In genomic region chr7:104890216-104890615, GRCh38 we compare ENCODE assay signal across 30 cellular contexts.
"Had no signal": no experiment of that assay in that cellular context is flagged by ENCODE, and none has a peak within 500 bp of the region (broad histone marks: within the 10 kb centered on the region; RNA-seq: fewer than 3 reads in every experiment).

No MANE protein-coding gene starts in this region.

- FAIRE-seq: astrocyte, bronchial epithelial cell had no signal

- H3K36me3 ChIP-seq: brain microvascular endothelial cell, esophagus muscularis mucosa, gastrocnemius medialis, heart left ventricle had no signal

- H3K27me3 Mint-ChIP-seq: activated naive CD8-positive, alpha-beta T cell; dendritic cell treated with granulocyte-macrophage colony-stimulating factor and Interleukin-4, amounts not matched to agents 40 ng/mL and 50 ng/mL, for 4 days had no signal

- DNase-seq: activated CD4-positive, alpha-beta T cell treated with anti-CD3 and anti-CD28 coated beads for 1 hour; activated CD4-positive, alpha-beta T cell treated with anti-CD3 and anti-CD28 coated beads for 4 hours; activated CD4-positive, alpha-beta T cell treated with anti-CD3 and anti-CD28 coated beads, Interleukin-2, amount 50 U/mL, for 1 hour; activated CD4-positive, alpha-beta T cell treated with anti-CD3 and anti-CD28 coated beads, Interleukin-2, amount 50 U/mL, for 48 hours; activated CD8-positive, alpha-beta memory T cell treated with anti-CD3 and anti-CD28 coated beads for 24 hours; activated CD8-positive, alpha-beta T cell treated with anti-CD3 and anti-CD28 coated beads for 36 hours; activated effector memory CD4-positive, alpha-beta T cell treated with Interleukin-2 at 50 U/mL for 16 hours; activated gamma-delta T cell treated with Interleukin-2 at 50 U/mL for 16 hours; activated naive CD4-positive, alpha-beta T cell treated with anti-CD3 and anti-CD28 coated beads, Interleukin-2, amount 50 U/mL, for 16 hours; activated naive CD4-positive, alpha-beta T cell treated with Interleukin-2 at 50 U/mL for 16 hours; activated T-cell treated with anti-CD3 and anti-CD28 coated beads, Interleukin-2, amount 50 U/mL, for 4 hours; amniotic stem cell; anterior cingulate cortex; brain microvascular endothelial cell; dorsolateral prefrontal cortex; effector memory CD4-positive, alpha-beta T cell; erythroblast; foreskin keratinocyte; gastrocnemius medialis; glutamatergic neuron; heart left ventricle; T-helper 2 cell had no signal

- H3K4me3 ChIP-seq: coronary artery, dorsolateral prefrontal cortex, esophagus muscularis mucosa, gastrocnemius medialis, heart left ventricle had no signal

- H3K4me1 Mint-ChIP-seq: activated T-helper 17 cell treated with anti-CD3 and anti-CD28 coated beads, Interleukin-2, amount 50 U/mL, for 72 hours; central memory CD8-positive, alpha-beta T cell had no signal

- H3K4me1 ChIP-seq: esophagus muscularis mucosa, foreskin keratinocyte, gastrocnemius medialis, heart left ventricle had no signal

- ATAC-seq: activated CD8-positive, alpha-beta T cell treated with anti-CD3 and anti-CD28 coated beads for 36 hours; activated T-cell treated with anti-CD3 and anti-CD28 coated beads, Interleukin-2, amount 50 U/mL, for 4 hours; activated T-helper 17 cell treated with anti-CD3 and anti-CD28 coated beads, Interleukin-2, amount 50 U/mL, for 72 hours; foreskin keratinocyte; gastrocnemius medialis; heart left ventricle had no signal

- H3K27ac Mint-ChIP-seq: activated CD8-positive, alpha-beta T cell treated with anti-CD3 and anti-CD28 coated beads for 36 hours; activated naive CD8-positive, alpha-beta T cell; activated T-helper 17 cell treated with anti-CD3 and anti-CD28 coated beads, Interleukin-2, amount 50 U/mL, for 72 hours; dendritic cell treated with granulocyte-macrophage colony-stimulating factor and Interleukin-4, amounts not matched to agents 40 ng/mL and 50 ng/mL, for 4 days had no signal

- H3K9me3 ChIP-seq: esophagus muscularis mucosa, gastrocnemius medialis, heart left ventricle had no signal

- H3K27me3 ChIP-seq: brain microvascular endothelial cell, dorsolateral prefrontal cortex, esophagus muscularis mucosa, gastrocnemius medialis, heart left ventricle had no signal

- H3K9me3 Mint-ChIP-seq: activated CD8-positive, alpha-beta T cell treated with anti-CD3 and anti-CD28 coated beads for 36 hours; activated T-cell treated with anti-CD3 and anti-CD28 coated beads, Interleukin-2, amount 50 U/mL, for 4 hours; activated T-helper 17 cell treated with anti-CD3 and anti-CD28 coated beads, Interleukin-2, amount 50 U/mL, for 72 hours; central memory CD8-positive, alpha-beta T cell; dendritic cell treated with granulocyte-macrophage colony-stimulating factor and Interleukin-4, amounts not matched to agents 40 ng/mL and 50 ng/mL, for 4 days had no signal

- H3K36me3 Mint-ChIP-seq: activated naive CD8-positive, alpha-beta T cell had no signal

- H3K27ac ChIP-seq: brain microvascular endothelial cell, coronary artery, dorsolateral prefrontal cortex, esophagus muscularis mucosa, foreskin keratinocyte, gastrocnemius medialis, heart left ventricle had no signal

- H3K4me3 Mint-ChIP-seq: activated CD8-positive, alpha-beta T cell treated with anti-CD3 and anti-CD28 coated beads for 36 hours; activated naive CD8-positive, alpha-beta T cell; activated T-cell treated with anti-CD3 and anti-CD28 coated beads, Interleukin-2, amount 50 U/mL, for 4 hours; activated T-helper 17 cell treated with anti-CD3 and anti-CD28 coated beads, Interleukin-2, amount 50 U/mL, for 72 hours; central memory CD8-positive, alpha-beta T cell; dendritic cell treated with granulocyte-macrophage colony-stimulating factor and Interleukin-4, amounts not matched to agents 40 ng/mL and 50 ng/mL, for 4 days had no signal
